9 cellular contexts compared by ENCODE assay signal in genomic region chr1:110674337-110675059, GRCh38. TPM values are rescaled to one million over a fixed set of nuclear protein-coding genes. Genes with fewer than 3 reads are reported as not detected.
DNase-seq lines count a peak whose midpoint lies in the region; ATAC-seq and TF ChIP-seq lines count a peak whose summit lies in the region.
"Had no signal": no experiment of that assay in that cellular context is flagged by ENCODE, and none has a peak within 500 bp of the region (broad histone marks: within the 10 kb centered on the region; RNA-seq: fewer than 3 reads in every experiment).

Gene KCNA3, minus strand, starts transcription at chr1:110674940. Its CDS starts 131 bp downstream, at chr1:110674809.

- TF ChIP-seq POLR2A in breast epithelium (IDR thresholded peaks at IDR 0.05) (no peak), gastrocnemius medialis (IDR thresholded peaks at IDR 0.05) (no peak), erythroblast (IDR thresholded peaks at IDR 0.05; ENCODE audit: low read length) (no peak)

- H3K27me3 ChIP-seq in breast epithelium (peaks cover 6 to 52% of the 10 kb centered on the region in 2 donors), left ventricle myocardium inferior (ENCODE audit: low read depth) (peaks cover 90% of the 10 kb centered on the region), gastrocnemius medialis (peaks cover 24 to 45% (median 44%) of the 10 kb centered on the region in 3 donors)

- CTCF ChIA-PET in MCF 10A (lab: Yijun Ruan, JAX) (no interaction called here), Calu3 (lab: Charles Lee) (no interaction called here)

- no peaks in the 10 kb centered on the region for H3K4me1 ChIP-seq in breast epithelium
- H3K4me1 ChIP-seq in left ventricle myocardium inferior = peaks cover 18% of the 10 kb centered on the region
- H3K4me1 ChIP-seq in gastrocnemius medialis = no peaks in the 10 kb centered on the region

- no peak within 1 kb of the TSS for H3K27ac Mint-ChIP-seq in MCF 10A (ENCODE audit: low read depth, unreplicated experiment)
- peak within 1 kb of the TSS; percentile 90 for H3K27ac Mint-ChIP-seq in activated T-helper 2 cell treated with anti-CD3 and anti-CD28 coated beads, Interferon-gamma antibody, Interleukin-2, Interleukin-4, amounts not matched to agents 10 μg/mL and 5 μg/mL and 100 μg/mL, durations not matched to agents 14 hours and 24 hours and 36 hours
- H3K27ac Mint-ChIP-seq in Calu3 (ENCODE audit: unreplicated experiment) = no peak within 1 kb of the TSS

- H3K27me3 Mint-ChIP-seq in MCF 10A (ENCODE audit: insufficient read depth, unreplicated experiment) (peaks cover 13% of the 10 kb centered on the region), Calu3 (ENCODE audit: unreplicated experiment) (peaks cover 36% of the 10 kb centered on the region)
- no peaks in the 10 kb centered on the region for H3K27me3 Mint-ChIP-seq in activated T-helper 2 cell treated with anti-CD3 and anti-CD28 coated beads, Interferon-gamma antibody, Interleukin-2, Interleukin-4, amounts not matched to agents 10 μg/mL and 5 μg/mL and 100 μg/mL, durations not matched to agents 14 hours and 24 hours and 36 hours (ENCODE audit: low read depth)

- BruUV-seq in MCF 10A (replicated peaks; lab: Mats Ljungman, UMichigan) (no TSS peak), Calu3 (replicated peaks; lab: Mats Ljungman, UMichigan) (no TSS peak)

- no peak for ATAC-seq in gastrocnemius medialis

- H3K4me3 ChIP-seq in breast epithelium (peak within 1 kb of the TSS; percentile 50 to 69 (median 58)), left ventricle myocardium inferior (peak within 1 kb of the TSS; percentile 73), gastrocnemius medialis (peak within 1 kb of the TSS; percentile 46 to 53 (median 50))

- intact Hi-C loops in breast epithelium (cut with DNase I; ENCODE audit: low total_unique reads) (loop anchor here (5.0 kb wide), 1 partner anchor 632 kb away; no protein-coding TSS in a partner anchor), MCF 10A (cut with micrococcal nuclease) (no loop called here), left ventricle myocardium inferior (cut with micrococcal nuclease) (no loop called here), gastrocnemius medialis (cut with DNase I; ENCODE audit: low total_unique reads) (loop anchor here (5.0 kb wide), 1 partner anchor 42 kb away; no protein-coding TSS in a partner anchor), Calu3 (cut with micrococcal nuclease; ENCODE audit: unreplicated experiment) (no loop called here)
- intact Hi-C loops in activated T-helper 2 cell treated with anti-CD3 and anti-CD28 coated beads, Interferon-gamma antibody, Interleukin-2, Interleukin-4, amounts not matched to agents 10 μg/mL and 5 μg/mL and 100 μg/mL, durations not matched to agents 14 hours and 24 hours and 36 hours (cut with micrococcal nuclease) = loop anchor here (5.0 to 10.0 kb wide), 4 partner anchors 470 to 1070 kb away; partner anchors contain the start of genes CEPT1, DENND2D and DRAM2

- H3K27ac ChIP-seq in breast epithelium (peak within 1 kb of the TSS; percentile 13 to 59), left ventricle myocardium inferior (replicated peaks) (peak within 1 kb of the TSS; percentile 23), gastrocnemius medialis (no peak within 1 kb of the TSS)
- H3K27ac ChIP-seq: C4-2B had no signal

- H3K4me1 Mint-ChIP-seq in MCF 10A (ENCODE audit: insufficient read depth, unreplicated experiment) (no peaks in the 10 kb centered on the region), Calu3 (ENCODE audit: low read depth, unreplicated experiment) (no peaks in the 10 kb centered on the region)
- H3K4me1 Mint-ChIP-seq in activated T-helper 2 cell treated with anti-CD3 and anti-CD28 coated beads, Interferon-gamma antibody, Interleukin-2, Interleukin-4, amounts not matched to agents 10 μg/mL and 5 μg/mL and 100 μg/mL, durations not matched to agents 14 hours and 24 hours and 36 hours (ENCODE audit: low read depth) = peaks cover 43% of the 10 kb centered on the region

- H3K4me3 Mint-ChIP-seq in MCF 10A (ENCODE audit: unreplicated experiment) = no peak within 1 kb of the TSS
- peak within 1 kb of the TSS; percentile 98 for H3K4me3 Mint-ChIP-seq in activated T-helper 2 cell treated with anti-CD3 and anti-CD28 coated beads, Interferon-gamma antibody, Interleukin-2, Interleukin-4, amounts not matched to agents 10 μg/mL and 5 μg/mL and 100 μg/mL, durations not matched to agents 14 hours and 24 hours and 36 hours (ENCODE audit: low read depth)
- no peak within 1 kb of the TSS for H3K4me3 Mint-ChIP-seq in Calu3 (ENCODE audit: low read depth, unreplicated experiment)

- H3K36me3 ChIP-seq in breast epithelium (no peaks in the 10 kb centered on the region), left ventricle myocardium inferior (no peaks in the 10 kb centered on the region), gastrocnemius medialis (no peaks in the 10 kb centered on the region)

- TF ChIP-seq CTCF in breast epithelium (IDR thresholded peaks at IDR 0.05) (no peak), MCF 10A (IDR thresholded peaks at IDR 0.05; ENCODE audit: unreplicated experiment) (no peak), left ventricle myocardium inferior (IDR thresholded peaks at IDR 0.05; ENCODE audit: borderline replicate concordance) (no peak), gastrocnemius medialis (IDR thresholded peaks at IDR 0.05 in 4 of 5, conservative IDR thresholded peaks at IDR 0.05 in 1 of 5) (no peak), Calu3 (IDR thresholded peaks at IDR 0.05; ENCODE audit: unreplicated experiment) (no peak)

- H3K9me3 Mint-ChIP-seq in MCF 10A (ENCODE audit: unreplicated experiment) (peaks cover 7% of the 10 kb centered on the region), Calu3 (ENCODE audit: low read depth, unreplicated experiment) (no peaks in the 10 kb centered on the region)
- H3K9me3 Mint-ChIP-seq in activated T-helper 2 cell treated with anti-CD3 and anti-CD28 coated beads, Interferon-gamma antibody, Interleukin-2, Interleukin-4, amounts not matched to agents 10 μg/mL and 5 μg/mL and 100 μg/mL, durations not matched to agents 14 hours and 24 hours and 36 hours = no peaks in the 10 kb centered on the region

- H3K9me3 ChIP-seq in breast epithelium = no peaks in the 10 kb centered on the region
- H3K9me3 ChIP-seq in left ventricle myocardium inferior (replicated peaks) = no peaks in the 10 kb centered on the region
- no peaks in the 10 kb centered on the region for H3K9me3 ChIP-seq in gastrocnemius medialis

- POLR2A ChIA-PET in MCF 10A (lab: Yijun Ruan, JAX) = no interaction called here

- DNase-seq in breast epithelium (ENCODE audit: low spot score in 2 of 2) (peak in 1 of 2 donors; percentile 49), MCF 10A (ENCODE audit: unreplicated experiment) (no peak), NCI-H748 treated with DMSO at 0.1 percent for 48 hours (lab: John Stamatoyannopoulos, UW) (peak; percentile 44), left ventricle myocardium inferior (peak; percentile 19), gastrocnemius medialis (no peak), erythroblast (lab: John Stamatoyannopoulos, UW) (no peak), Calu3 (no peak)
- peak; percentile 64 for DNase-seq in activated T-helper 2 cell treated with anti-CD3 and anti-CD28 coated beads, Interferon-gamma antibody, Interleukin-2, Interleukin-4, amounts not matched to agents 10 μg/mL and 5 μg/mL and 100 μg/mL, durations not matched to agents 14 hours and 24 hours and 36 hours (ENCODE audit: low spot score)

- H3K36me3 Mint-ChIP-seq in MCF 10A (ENCODE audit: insufficient read depth, unreplicated experiment) (no peaks in the 10 kb centered on the region), Calu3 (ENCODE audit: insufficient read depth, unreplicated experiment) (no peaks in the 10 kb centered on the region)
- peaks cover 48% of the 10 kb centered on the region for H3K36me3 Mint-ChIP-seq in activated T-helper 2 cell treated with anti-CD3 and anti-CD28 coated beads, Interferon-gamma antibody, Interleukin-2, Interleukin-4, amounts not matched to agents 10 μg/mL and 5 μg/mL and 100 μg/mL, durations not matched to agents 14 hours and 24 hours and 36 hours (ENCODE audit: low read depth)

- in situ Hi-C loops in gastrocnemius medialis (cut with MboI; ENCODE audit: low sequenced_read_pairs in 4 of 4) = no loop called here

RNA-seq across cellular contexts. Expression of gene KCNA3, which starts in this region (rescaled TPM):
- 1 to 10 TPM in 2 of 3 donors, under 1 TPM in 1; 0.96 to 3.9 (median 2.2) TPM for total RNA-seq in breast epithelium
- not detected in 2 replicates for total RNA-seq in MCF 10A (2022)
- total RNA-seq in activated T-helper 2 cell treated with anti-CD3 and anti-CD28 coated beads, Interferon-gamma antibody, Interleukin-2, Interleukin-4, amounts not matched to agents 10 μg/mL and 5 μg/mL and 100 μg/mL, durations not matched to agents 14 hours and 24 hours and 36 hours = 24.0 and 24.4 TPM in 2 replicates
- 0.22 TPM for total RNA-seq in left ventricle myocardium inferior
- under 1 TPM in 2 of 4 donors, not detected in 2; 0.18 to 0.20 TPM for total RNA-seq in gastrocnemius medialis
- total RNA-seq in Calu3 (2022) = not detected in 2 replicates

Comparison
In these comparisons a context has a peak if more than half of its experiments do, and no peak if none do; other contexts are left out.
1. intact Hi-C loops: an anchor here in breast epithelium (5.0 kb wide), activated T-helper 2 cell treated with anti-CD3 and anti-CD28 coated beads, Interferon-gamma antibody, Interleukin-2, Interleukin-4, amounts not matched to agents 10 μg/mL and 5 μg/mL and 100 μg/mL, durations not matched to agents 14 hours and 24 hours and 36 hours (5.0 to 10.0 kb wide) and gastrocnemius medialis (5.0 kb wide); none called in MCF 10A, left ventricle myocardium inferior and Calu3.
2. Peak in DNase-seq, H3K4me3 ChIP-seq and H3K27ac ChIP-seq in left ventricle myocardium inferior; RNA of the gene not detected or under 1 TPM.
3. DNase-seq: peak in NCI-H748 treated with DMSO at 0.1 percent for 48 hours (single experiment) and activated T-helper 2 cell treated with anti-CD3 and anti-CD28 coated beads, Interferon-gamma antibody, Interleukin-2, Interleukin-4, amounts not matched to agents 10 μg/mL and 5 μg/mL and 100 μg/mL, durations not matched to agents 14 hours and 24 hours and 36 hours (single experiment); none in MCF 10A (single experiment), gastrocnemius medialis (0 of 2), erythroblast (0 of 2) and Calu3 (single experiment).
4. H3K27ac ChIP-seq: peak in breast epithelium (2 of 2); none in gastrocnemius medialis (0 of 4).
5. Peak in every context shown above with its lines, with median percentiles within 50 percentile points of each other: H3K4me3 ChIP-seq.